ENCODE assay signal across 21 cellular contexts in the genomic region with DNA sequence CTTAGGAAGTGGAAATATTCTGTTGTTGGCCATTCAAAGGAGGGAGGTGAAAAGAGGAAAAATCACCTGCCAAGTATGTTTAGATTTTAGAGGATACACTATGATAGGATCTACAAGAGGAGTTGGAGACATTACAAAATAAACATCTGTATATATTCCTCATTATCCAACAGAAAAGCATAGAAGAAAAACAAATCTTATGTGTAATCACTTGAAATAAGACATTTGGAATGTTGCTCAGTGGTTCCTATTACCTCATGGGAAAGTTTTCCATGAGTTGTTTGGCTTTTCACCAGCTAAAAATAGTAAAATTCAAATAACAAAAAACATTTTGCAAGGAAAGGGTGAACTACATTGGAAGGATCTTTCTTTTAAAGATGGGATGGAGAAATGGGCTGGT.
DNase-seq lines count a peak whose midpoint lies in the region; ATAC-seq and TF ChIP-seq lines count a peak whose summit lies in the region.
"Had no signal": no experiment of that assay in that cellular context is flagged by ENCODE, and none has a peak within 500 bp of the region (broad histone marks: within the 10 kb centered on the region; RNA-seq: fewer than 3 reads in every experiment).

No MANE protein-coding gene starts in this region.

- no peaks in the 10 kb centered on the region for H4K20me1 ChIP-seq in osteoblast (ENCODE audit: insufficient read depth, low read length)
- H4K20me1 ChIP-seq: BLaER1 treated with 17β-estradiol and CSF1 and Interleukin-3, amounts not matched to agents 10 nM and 100 nM had no signal

- H3K9me3 ChIP-seq in osteoblast (ENCODE audit: low read depth, low read length): no peaks in the 10 kb centered on the region
- H3K9me3 ChIP-seq: colonic mucosa, ovary had no signal

- peaks cover 4% of the 10 kb centered on the region for H3K4me1 ChIP-seq in osteoblast (ENCODE audit: insufficient read depth, low read length)
- H3K4me1 ChIP-seq: BLaER1 treated with 17β-estradiol and CSF1 and Interleukin-3, amounts not matched to agents 10 nM and 100 nM; colonic mucosa had no signal

- in situ Hi-C loops in Caki2 (cut with HindIII; ENCODE audit: low pct_unique_long_range_greater_than_20kb, low sequenced_read_pairs): no loop called here

- no peaks in the 10 kb centered on the region for H3K36me3 ChIP-seq in osteoblast (ENCODE audit: insufficient read depth, low read length)
- H3K36me3 ChIP-seq: BLaER1 treated with 17β-estradiol and CSF1 and Interleukin-3, amounts not matched to agents 10 nM and 100 nM; colonic mucosa; ovary had no signal

- H3K27me3 ChIP-seq in osteoblast (ENCODE audit: insufficient read depth, low read length): no peaks in the 10 kb centered on the region
- H3K27me3 ChIP-seq: BLaER1 treated with 17β-estradiol and CSF1 and Interleukin-3, amounts not matched to agents 10 nM and 100 nM; colonic mucosa; ovary had no signal

- H3K4me3 ChIP-seq in osteoblast (ENCODE audit: insufficient read depth, low read length): no peak overlapping the region
- H3K4me3 ChIP-seq: BLaER1 treated with 17β-estradiol and CSF1 and Interleukin-3, amounts not matched to agents 10 nM and 100 nM; colonic mucosa; GM23338; ovary had no signal

- ATAC-seq in activated naive CD8-positive, alpha-beta T cell treated with anti-CD3 and anti-CD28 coated beads, Interleukin-2, amount 50 U/mL, for 24 hours: no peak
- no peak for ATAC-seq in stimulated activated effector memory CD8-positive, alpha-beta T cell treated with anti-CD3 and anti-CD28 coated beads, Interleukin-12 subunit alpha, Interleukin-12 subunit beta, amount 100 ng/mL, for 72 hours
- ATAC-seq in GM18867 (IDR thresholded peaks at IDR 0.05; ENCODE audit: unreplicated experiment): no peak
- ATAC-seq: activated T-cell treated with anti-CD3 and anti-CD28 coated beads, Interleukin-2, amount 50 U/mL, for 4 hours; GM23338 had no signal

- H3K4me3 Mint-ChIP-seq in activated naive CD8-positive, alpha-beta T cell treated with anti-CD3 and anti-CD28 coated beads, Interleukin-2, amount 50 U/mL, for 24 hours: no peak overlapping the region
- H3K4me3 Mint-ChIP-seq in stimulated activated effector memory CD8-positive, alpha-beta T cell treated with anti-CD3 and anti-CD28 coated beads, Interleukin-12 subunit alpha, Interleukin-12 subunit beta, amount 100 ng/mL, for 72 hours: no peak overlapping the region
- H3K4me3 Mint-ChIP-seq: activated naive CD8-positive, alpha-beta T cell treated with anti-CD3 and anti-CD28 coated beads, Interleukin-2, amount 10 ng/mL, durations not matched to agents 7 days and 5 days; activated T-cell treated with anti-CD3 and anti-CD28 coated beads, Interleukin-2, amount 50 U/mL, for 4 hours; GM23338; stimulated activated naive CD8-positive, alpha-beta T cell treated with anti-CD3 and anti-CD28 coated beads, Interleukin-15, Interleukin-2, amounts not matched to agents 100 ng/mL and 50 ng/mL, for 24 hours had no signal

- peaks cover 4% of the 10 kb centered on the region for H3K9me3 Mint-ChIP-seq in activated naive CD8-positive, alpha-beta T cell treated with anti-CD3 and anti-CD28 coated beads, Interleukin-2, amount 50 U/mL, for 24 hours
- no peaks in the 10 kb centered on the region for H3K9me3 Mint-ChIP-seq in stimulated activated effector memory CD8-positive, alpha-beta T cell treated with anti-CD3 and anti-CD28 coated beads, Interleukin-12 subunit alpha, Interleukin-12 subunit beta, amount 100 ng/mL, for 72 hours
- H3K9me3 Mint-ChIP-seq: GM23338 had no signal

- H3K4me1 Mint-ChIP-seq in activated naive CD8-positive, alpha-beta T cell treated with anti-CD3 and anti-CD28 coated beads, Interleukin-2, amount 50 U/mL, for 24 hours: no peaks in the 10 kb centered on the region
- H3K4me1 Mint-ChIP-seq in stimulated activated effector memory CD8-positive, alpha-beta T cell treated with anti-CD3 and anti-CD28 coated beads, Interleukin-12 subunit alpha, Interleukin-12 subunit beta, amount 100 ng/mL, for 72 hours: no peaks in the 10 kb centered on the region
- H3K4me1 Mint-ChIP-seq: activated naive CD8-positive, alpha-beta T cell treated with anti-CD3 and anti-CD28 coated beads, Interleukin-2, amount 10 ng/mL, durations not matched to agents 7 days and 5 days had no signal

- peaks cover 7% of the 10 kb centered on the region for H3K27me3 Mint-ChIP-seq in activated naive CD8-positive, alpha-beta T cell treated with anti-CD3 and anti-CD28 coated beads, Interleukin-2, amount 50 U/mL, for 24 hours

- peak overlapping the region; percentile 64 for H3K27ac ChIP-seq in osteoblast (ENCODE audit: low read depth, low read length)
- H3K27ac ChIP-seq: BLaER1 treated with 17β-estradiol and CSF1 and Interleukin-3, amounts not matched to agents 10 nM and 100 nM; colonic mucosa; ovary had no signal

- no peak overlapping the region for H3K27ac Mint-ChIP-seq in activated naive CD8-positive, alpha-beta T cell treated with anti-CD3 and anti-CD28 coated beads, Interleukin-2, amount 50 U/mL, for 24 hours
- H3K27ac Mint-ChIP-seq in stimulated activated effector memory CD8-positive, alpha-beta T cell treated with anti-CD3 and anti-CD28 coated beads, Interleukin-12 subunit alpha, Interleukin-12 subunit beta, amount 100 ng/mL, for 72 hours: no peak overlapping the region
- H3K27ac Mint-ChIP-seq: activated naive CD8-positive, alpha-beta T cell treated with anti-CD3 and anti-CD28 coated beads, Interleukin-2, amount 10 ng/mL, durations not matched to agents 7 days and 5 days; GM23338; stimulated activated naive CD8-positive, alpha-beta T cell treated with anti-CD3 and anti-CD28 coated beads, Interleukin-15, Interleukin-2, amounts not matched to agents 100 ng/mL and 50 ng/mL, for 24 hours had no signal

- no peak for TF ChIP-seq CTCF in osteoblast (IDR thresholded peaks at IDR 0.05; ENCODE audit: extremely low read depth, low read depth, low read length)

- DNase-seq in Caki2 (ENCODE audit: low read depth) (peak; percentile 14), RPMI7951 (ENCODE audit: low read depth) (peak; percentile 26), dermis blood vessel endothelial cell (peak; percentile 52), osteoblast (ENCODE audit: insufficient read length, low spot score, missing footprints) (no peak), Kasumi-1 (lab: John Stamatoyannopoulos, UW) (no peak)
- no peak for DNase-seq in activated naive CD8-positive, alpha-beta T cell treated with anti-CD3 and anti-CD28 coated beads, Interleukin-2, amount 50 U/mL, for 24 hours
- DNase-seq in stimulated activated effector memory CD8-positive, alpha-beta T cell treated with anti-CD3 and anti-CD28 coated beads, Interleukin-12 subunit alpha, Interleukin-12 subunit beta, amount 100 ng/mL, for 72 hours (ENCODE audit: low spot score in 2 of 2): no peak
- DNase-seq: activated naive CD8-positive, alpha-beta T cell treated with anti-CD3 and anti-CD28 coated beads, Interleukin-2, amount 10 ng/mL, durations not matched to agents 7 days and 5 days; activated T-cell treated with anti-CD3 and anti-CD28 coated beads, Interleukin-2, amount 50 U/mL, for 4 hours; colonic mucosa; DMS153; erythroblast; hippocampal formation; left cardiac atrium; NCI-H187; NCI-H526 treated with DMSO at 0.1 percent for 48 hours; ovary had no signal

- no peaks in the 10 kb centered on the region for H3K79me2 ChIP-seq in osteoblast (ENCODE audit: insufficient read depth, low read length)

- H2AFZ ChIP-seq in osteoblast (ENCODE audit: low read length): no peak overlapping the region
- H2AFZ ChIP-seq: GM23338 had no signal

- H3K36me3 Mint-ChIP-seq in activated naive CD8-positive, alpha-beta T cell treated with anti-CD3 and anti-CD28 coated beads, Interleukin-2, amount 50 U/mL, for 24 hours (ENCODE audit: low read depth): no peaks in the 10 kb centered on the region
- H3K36me3 Mint-ChIP-seq in stimulated activated effector memory CD8-positive, alpha-beta T cell treated with anti-CD3 and anti-CD28 coated beads, Interleukin-12 subunit alpha, Interleukin-12 subunit beta, amount 100 ng/mL, for 72 hours: no peaks in the 10 kb centered on the region
- H3K36me3 Mint-ChIP-seq: activated naive CD8-positive, alpha-beta T cell treated with anti-CD3 and anti-CD28 coated beads, Interleukin-2, amount 10 ng/mL, durations not matched to agents 7 days and 5 days had no signal

- no peak overlapping the region for H3K4me2 ChIP-seq in osteoblast (ENCODE audit: insufficient read depth, low read length)
- H3K4me2 ChIP-seq: BLaER1 treated with 17β-estradiol and CSF1 and Interleukin-3, amounts not matched to agents 10 nM and 100 nM; GM23338 had no signal

Comparison
In these comparisons a context has a peak if more than half of its experiments do, and no peak if none do; other contexts are left out.
1. DNase-seq: peak in Caki2 (single experiment), RPMI7951 (single experiment) and dermis blood vessel endothelial cell (single experiment); none in osteoblast (single experiment), activated naive CD8-positive, alpha-beta T cell treated with anti-CD3 and anti-CD28 coated beads, Interleukin-2, amount 50 U/mL, for 24 hours (single experiment), stimulated activated effector memory CD8-positive, alpha-beta T cell treated with anti-CD3 and anti-CD28 coated beads, Interleukin-12 subunit alpha, Interleukin-12 subunit beta, amount 100 ng/mL, for 72 hours (0 of 2) and Kasumi-1 (0 of 2).